ENCODE assay signal across 11 cellular contexts in the genomic region with DNA sequence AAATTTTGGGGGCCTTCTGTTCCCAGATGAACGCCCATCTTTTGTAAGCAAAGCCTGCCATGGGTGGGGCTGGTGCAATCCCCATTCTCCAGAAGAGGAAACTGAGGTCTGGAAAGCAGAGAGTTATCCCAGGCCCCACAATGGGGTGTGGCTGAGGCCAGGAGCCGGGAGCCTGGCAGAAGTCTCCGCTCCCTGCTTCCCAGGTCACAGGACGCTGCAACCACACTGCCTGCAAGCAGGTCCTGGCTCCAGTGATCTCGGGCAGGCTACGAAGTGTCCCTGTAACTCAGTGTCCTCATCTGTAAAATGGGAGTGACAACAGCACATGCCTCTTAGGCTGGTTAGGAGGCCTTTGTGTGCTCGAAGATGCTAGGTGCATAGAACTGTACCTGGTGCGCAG. TPM values are rescaled to one million over a fixed set of nuclear protein-coding genes. Genes with fewer than 3 reads are reported as not detected.
A peak's percentile ranks its signal among the peaks of the same experiment; 100 is the strongest.
DNase-seq lines count a peak whose midpoint lies in the region; ATAC-seq, FAIRE-seq and TF ChIP-seq lines count a peak whose summit lies in the region.
"Had no signal": no experiment of that assay in that cellular context is flagged by ENCODE, and none has a peak within 500 bp of the region (broad histone marks: within the 10 kb centered on the region; RNA-seq: fewer than 3 reads in every experiment).

No MANE protein-coding gene starts in this region.

- peaks cover 31% of the 10 kb centered on the region for H3K4me1 ChIP-seq in CD4-positive, alpha-beta memory T cell (ENCODE audit: insufficient read depth, low read length)
- H3K4me1 ChIP-seq in OCI-LY3 (ENCODE audit: low read length), result peaks cover 28% of the 10 kb centered on the region
- H3K4me1 ChIP-seq in H1 (replicated peaks in 1 of 4; ENCODE audit: control insufficient read depth in 3 of 4, insufficient read depth in 4 of 4, low read length in 3 of 4), result peaks cover 0 to 35% (median 31%) of the 10 kb centered on the region in 4 experiments; a peak in 6 of 7 replicates
- peaks cover 14 to 32% of the 10 kb centered on the region in 2 donors for H3K4me1 ChIP-seq in neuronal stem cell (ENCODE audit: control insufficient read depth in 2 of 2, insufficient read depth in 1 of 2, low read depth in 1 of 2, low read length in 2 of 2)

- peaks cover 10% of the 10 kb centered on the region; the same call in 1 of the 2 replicates for H3K23me2 ChIP-seq in H1 (ENCODE audit: low read depth, low read length)

- peaks cover 3% of the 10 kb centered on the region for H3K36me3 ChIP-seq in CD4-positive, alpha-beta memory T cell (ENCODE audit: insufficient read depth, low read length)
- H3K36me3 ChIP-seq in OCI-LY3 (replicated peaks; ENCODE audit: low read depth, low read length) (peaks cover 11% of the 10 kb centered on the region), H1 (ENCODE audit: control insufficient read depth in 2 of 4, insufficient read depth in 4 of 4, low read length in 3 of 4) (peaks cover 8 to 31% (median 17%) of the 10 kb centered on the region in 4 experiments), neuronal stem cell (replicated peaks in 1 of 2; ENCODE audit: control insufficient read depth in 2 of 2, insufficient read depth in 2 of 2, low read length in 2 of 2) (peaks cover 8 to 35% of the 10 kb centered on the region in 2 donors)

- CTCF ChIA-PET in CD4-positive, alpha-beta memory T cell (lab: Charles Lee; ENCODE audit: partially characterized antibody), result interaction anchor here (1.0 to 3.7 kb wide), 4 partner anchors 11 to 48 kb away, joined by 3 to 43 read pairs (median 10); no protein-coding TSS in a partner anchor
- CTCF ChIA-PET in H1 (lab: Charles Lee; ENCODE audit: partially characterized antibody), result interaction anchor here (0.8 to 10.0 kb wide), 6 partner anchors 13 to 102 kb away, joined by 3 to 102 read pairs (median 4); no protein-coding TSS in a partner anchor

- H3K56ac ChIP-seq in H1 (replicated peaks; ENCODE audit: insufficient read length, low read depth, low read length), result no peak overlapping the region

- no peak overlapping the region for H4K5ac ChIP-seq in H1 (ENCODE audit: insufficient read length, low read depth, low read length)

- H3K79me1 ChIP-seq in H1 (ENCODE audit: low read depth, low read length), result peaks cover 2% of the 10 kb centered on the region; the same call in 1 of the 2 replicates
- no peaks in the 10 kb centered on the region for H3K79me1 ChIP-seq in neuronal stem cell (ENCODE audit: low read depth, low read length)

- H3K36me3 Mint-ChIP-seq in CD4-positive, alpha-beta memory T cell, result peaks cover 0 to 8% of the 10 kb centered on the region in 2 donors

- H3K27ac Mint-ChIP-seq in CD4-positive, alpha-beta memory T cell, result peak overlapping the region in 2 of 7 donors; percentile 7 to 55

- no peak overlapping the region for H3K4me3 ChIP-seq in CD4-positive, alpha-beta memory T cell (ENCODE audit: low read length in 2 of 2)
- H3K4me3 ChIP-seq in OCI-LY3 (ENCODE audit: low read length), result peak overlapping the region; percentile 93
- H3K4me3 ChIP-seq in H1 (ENCODE audit: extremely low read depth in 1 of 4, insufficient read depth in 2 of 4, low read depth in 3 of 4, low read length in 4 of 4), result peak overlapping the region in 3 of 4 experiments; percentile 74 to 86 (median 77); a peak in 6 of 8 replicates
- H3K4me3 ChIP-seq in neuronal stem cell (ENCODE audit: low read length in 2 of 2), result peak overlapping the region in 1 of 2 donors; percentile 70

- 0 out of 2 replicates have a peak overlapping the region, but pooled peaks have one; percentile 54 for H2AK5ac ChIP-seq in H1 (ENCODE audit: low read depth, low read length)
- peak overlapping the region; percentile 69 for H2AK5ac ChIP-seq in neuronal stem cell (ENCODE audit: low read depth, low read length)

- intact Hi-C loops in CD4-positive, alpha-beta memory T cell (cut with micrococcal nuclease), result no loop called here

- H4K91ac ChIP-seq in H1 (replicated peaks; ENCODE audit: insufficient read length, low read length) (no peak overlapping the region), neuronal stem cell (ENCODE audit: low read depth, low read length, poor library complexity) (no peak overlapping the region)

- peaks cover 5 to 32% (median 10%) of the 10 kb centered on the region in 4 donors for H3K4me1 Mint-ChIP-seq in CD4-positive, alpha-beta memory T cell

- H3K4me2 ChIP-seq in OCI-LY3 (ENCODE audit: low read length) (peak overlapping the region; percentile 78), H1 (ENCODE audit: insufficient read depth in 1 of 2, low read depth in 2 of 2, low read length in 2 of 2) (peak overlapping the region; percentile 73 to 88), neuronal stem cell (ENCODE audit: insufficient read depth, low read length, poor library complexity, severe bottlenecking) (no peak overlapping the region)

- H4K8ac ChIP-seq in H1 (ENCODE audit: extremely low read depth, insufficient read depth, low read length) (no peak overlapping the region), neuronal stem cell (ENCODE audit: low read depth, low read length) (no peak overlapping the region)

- no peak overlapping the region for H2BK15ac ChIP-seq in H1 (ENCODE audit: low read length)
- no peak overlapping the region for H2BK15ac ChIP-seq in neuronal stem cell (ENCODE audit: low read length)

- H2AFZ ChIP-seq in OCI-LY3 (ENCODE audit: low read depth, low read length), result no peak overlapping the region
- H2AFZ ChIP-seq in H1 (ENCODE audit: low read length), result no peak overlapping the region
- no peak overlapping the region for H2AFZ ChIP-seq in neuronal stem cell (ENCODE audit: low read length)

- TF ChIP-seq POLR2A in H1 (IDR thresholded peaks at IDR 0.05; ENCODE audit: control extremely low read depth in 1 of 2, low read depth in 2 of 2, low read length in 2 of 2), result no peak

- TF ChIP-seq RAD21 in H1 (IDR thresholded peaks at IDR 0.05 in 1 of 2, conservative IDR thresholded peaks at IDR 0.05 in 1 of 2; ENCODE audit: low read depth in 2 of 2, low read length in 2 of 2), result no peak

- H3K79me2 ChIP-seq in OCI-LY3 (ENCODE audit: low read length) (peaks cover 22% of the 10 kb centered on the region), H1 (ENCODE audit: control insufficient read depth in 1 of 2, insufficient read depth in 2 of 2, low read length in 2 of 2) (peaks cover 0 to 23% of the 10 kb centered on the region in 2 experiments; a peak in 1 of 4 replicates)

- H2BK120ac ChIP-seq in H1 (replicated peaks; ENCODE audit: low read depth, low read length), result no peak overlapping the region
- no peak overlapping the region for H2BK120ac ChIP-seq in neuronal stem cell (ENCODE audit: low read depth, low read length)

- ATAC-seq in GM19463 (IDR thresholded peaks at IDR 0.05; ENCODE audit: unreplicated experiment), result no peak
- no peak for ATAC-seq in activated CD4-positive, CD25-positive, alpha-beta regulatory T cell treated with anti-CD3 and anti-CD28 coated beads, Interleukin-2, amount 50 U/mL, for 24 hours

- H2BK20ac ChIP-seq in H1 (ENCODE audit: low read length), result no peak overlapping the region; the same call in 1 of the 2 replicates

- no peak overlapping the region for H3K27ac ChIP-seq in CD4-positive, alpha-beta memory T cell (ENCODE audit: low read depth, low read length)
- H3K27ac ChIP-seq in OCI-LY3 (ENCODE audit: low read length) (peak overlapping the region; percentile 36), H1 (ENCODE audit: low read depth, low read length) (no peak overlapping the region), neuronal stem cell (replicated peaks; ENCODE audit: low read length) (no peak overlapping the region)
- H3K27ac ChIP-seq: SJSA1 had no signal

- FAIRE-seq in H1 (lab: Jason Lieb, UNC), result no peak
- FAIRE-seq: endometrium had no signal

- no peak overlapping the region; the same call in 1 of the 2 replicates for H3K18ac ChIP-seq in H1 (ENCODE audit: extremely low read depth, low read length)
- H3K18ac ChIP-seq in neuronal stem cell (ENCODE audit: low read length), result no peak overlapping the region

- no peaks in the 10 kb centered on the region for H3K27me3 Mint-ChIP-seq in CD4-positive, alpha-beta memory T cell

- POLR2A ChIA-PET in CD4-positive, alpha-beta memory T cell (lab: Charles Lee; ENCODE audit: partially characterized antibody), result interaction anchor here (1.8 to 38.9 kb wide), 4 partner anchors 10 to 44 kb away, joined by 6 to 937 read pairs (median 158); partner anchors contain the start of genes FERMT3 and FKBP2
- POLR2A ChIA-PET in H1 (lab: Charles Lee; ENCODE audit: partially characterized antibody), result interaction anchor here (3.9 to 13.1 kb wide), 5 partner anchors 9 to 19 kb away, joined by 36 to 352 read pairs (median 101); partner anchors contain the start of genes DNAJC4, FKBP2, PPP1R14B and VEGFB

- H3K9ac ChIP-seq in OCI-LY3 (ENCODE audit: low read length), result peak overlapping the region; percentile 88
- H3K9ac ChIP-seq in H1 (replicated peaks in 1 of 4; ENCODE audit: extremely low read depth in 1 of 4, low read depth in 3 of 4, low read length in 3 of 4), result peak overlapping the region in 1 of 4 experiments; percentile 10; a peak in 2 of 7 replicates
- H3K9ac ChIP-seq in neuronal stem cell (ENCODE audit: low read depth, low read length, poor library complexity), result peak overlapping the region; percentile 51

- peaks cover 11% of the 10 kb centered on the region; the same call in 1 of the 2 replicates for H4K20me1 ChIP-seq in OCI-LY3 (ENCODE audit: insufficient read depth, low read length)
- H4K20me1 ChIP-seq in H1 (replicated peaks in 1 of 2; ENCODE audit: control insufficient read depth in 1 of 2, insufficient read depth in 2 of 2, low read length in 2 of 2), result peaks cover 6 to 19% of the 10 kb centered on the region in 2 experiments

- no peak overlapping the region for H2BK5ac ChIP-seq in H1 (ENCODE audit: low read depth, low read length)
- H2BK5ac ChIP-seq in neuronal stem cell (ENCODE audit: low read length), result no peak overlapping the region

- H2BK12ac ChIP-seq in H1 (ENCODE audit: low read depth, low read length), result peak overlapping the region; percentile 60; the same call in 1 of the 2 replicates
- no peak overlapping the region for H2BK12ac ChIP-seq in neuronal stem cell (ENCODE audit: low read length)

- no peaks in the 10 kb centered on the region for H3K27me3 ChIP-seq in CD4-positive, alpha-beta memory T cell (ENCODE audit: insufficient read depth, low read length)
- H3K27me3 ChIP-seq in OCI-LY3 (ENCODE audit: low read depth, low read length) (no peaks in the 10 kb centered on the region), H1 (replicated peaks in 1 of 4; ENCODE audit: control insufficient read depth in 3 of 4, extremely low read depth in 1 of 4, insufficient read depth in 3 of 4, low read length in 3 of 4) (no peaks in the 10 kb centered on the region), neuronal stem cell (ENCODE audit: control insufficient read depth in 3 of 3, insufficient read depth in 3 of 3, low read depth in 1 of 3, low read length in 3 of 3) (no peaks in the 10 kb centered on the region)
- H3K27me3 ChIP-seq: SJSA1 had no signal

- no peak for TF ChIP-seq CTCF in OCI-LY3 (IDR thresholded peaks at IDR 0.05; ENCODE audit: low read depth, low read length)
- no peak for TF ChIP-seq CTCF in H1 (IDR thresholded peaks at IDR 0.05; ENCODE audit: control extremely low read depth in 1 of 3, insufficient read depth in 1 of 3, low read depth in 1 of 3, low read length in 3 of 3)

- H3K14ac ChIP-seq in H1 (ENCODE audit: insufficient read length) (no peak overlapping the region), neuronal stem cell (ENCODE audit: low read length) (no peak overlapping the region)

- no peak overlapping the region for H3K23ac ChIP-seq in H1 (ENCODE audit: insufficient read length)
- no peak overlapping the region for H3K23ac ChIP-seq in neuronal stem cell (ENCODE audit: low read depth, low read length, poor library complexity)

- WGBS in H1 (ENCODE audit: extremely low coverage in 1 of 2, insufficient coverage in 1 of 2, insufficient read length in 1 of 2, insufficient replicate concordance in 2 of 2, low coverage in 1 of 2, low lambda C conversion rate in 2 of 2, missing lambda C conversion rate in 1 of 2), 2 experiments, result 86% methylated on average over 8 of the region's 8 CpGs; no CpG with 5 or more reads in 1 of the 2 experiments
- WGBS in neuronal stem cell (ENCODE audit: extremely low coverage in 2 of 2, insufficient read length in 2 of 2, insufficient replicate concordance in 1 of 2), 2 donors, result no CpG with 5 or more reads among the region's 8 CpGs

- no peaks in the 10 kb centered on the region for H3K9me3 Mint-ChIP-seq in CD4-positive, alpha-beta memory T cell

- no peak for TF ChIP-seq EP300 in H1 (IDR thresholded peaks at IDR 0.05; ENCODE audit: borderline replicate concordance in 1 of 2, low read depth in 2 of 2, low read length in 2 of 2)

- H3K9me3 ChIP-seq in CD4-positive, alpha-beta memory T cell (ENCODE audit: control insufficient read depth in 1 of 2, low read length in 2 of 2), result no peaks in the 10 kb centered on the region
- H3K9me3 ChIP-seq in OCI-LY3 (ENCODE audit: insufficient read depth, low read length) (no peaks in the 10 kb centered on the region), H1 (ENCODE audit: insufficient read depth in 2 of 2, low read depth in 1 of 2, low read length in 1 of 2) (no peaks in the 10 kb centered on the region), neuronal stem cell (replicated peaks in 1 of 2; ENCODE audit: control insufficient read depth in 2 of 2, insufficient read depth in 1 of 2, low read depth in 1 of 2, low read length in 2 of 2) (no peaks in the 10 kb centered on the region)

- H3K4me3 Mint-ChIP-seq in CD4-positive, alpha-beta memory T cell, result peak overlapping the region; percentile 2 to 66 (median 42)

- no peak for DNase-seq in CD4-positive, alpha-beta memory T cell
- DNase-seq in H1 (ENCODE audit: low read depth in 1 of 2, low spot score in 2 of 2) (no peak), neuronal stem cell (ENCODE audit: low spot score) (no peak), H4 (ENCODE audit: low spot score) (no peak), cerebellum (ENCODE audit: low spot score) (no peak)
- DNase-seq: NCI-H1417 treated with DMSO at 0.1 percent for 48 hours had no signal

- H3K4ac ChIP-seq in H1 (replicated peaks; ENCODE audit: insufficient read length, low read depth, low read length), result no peak overlapping the region
- no peak overlapping the region for H3K4ac ChIP-seq in neuronal stem cell (ENCODE audit: low read length)

RNA-seq across cellular contexts. Expression of gene PLCB3, which starts 1.7 kb away (rescaled TPM):
- 10 to 100 TPM; 10.8 to 11.9 TPM for total RNA-seq in CD4-positive, alpha-beta memory T cell
- polyA plus RNA-seq in CD4-positive, alpha-beta memory T cell, result under 1 TPM in 1 of 2 donors, not detected in 1; 0.71 TPM
- 104 TPM in 2 replicates for total RNA-seq in H1 (2021; fragmentation: NEBNext Ultra II Directional; extraction: Animal tissue kit (Norgen Biotek cat#: 25700))
- 47.2 and 70.6 TPM in 2 replicates for polyA plus RNA-seq in H1 (2011; rRNA removed)
- 48.7 TPM for polyA plus RNA-seq in H1 (2011; cell fraction: cytosol; rRNA removed)
- 134 TPM for polyA plus RNA-seq in H1 (2011; cell fraction: nucleus; rRNA removed)
- 50.8 to 85.0 TPM (median 76.3 TPM) in 4 replicates for polyA plus RNA-seq in H1 (2012, experiment 1 of 2)
- polyA plus RNA-seq in H1 (2012, experiment 2 of 2), result 54.3 TPM
- 54.2 TPM for polyA plus RNA-seq in H1 (2013, experiment 1 of 2)
- 53.1 TPM for polyA plus RNA-seq in H1 (2013, experiment 2 of 2)
- polyA minus RNA-seq in H1 (2011; rRNA and poly(A)+ RNA removed), result 51.4 and 51.5 TPM in 2 replicates
- 50.2 TPM for polyA minus RNA-seq in H1 (2011; cell fraction: cytosol; rRNA and poly(A)+ RNA removed)
- polyA minus RNA-seq in H1 (2011; cell fraction: nucleus; rRNA and poly(A)+ RNA removed), result 42.7 TPM
- polyA plus RNA-seq in neuronal stem cell (2013, experiment 1 of 2), result 17.0 TPM
- polyA plus RNA-seq in neuronal stem cell (2013, experiment 2 of 2), result 17.0 TPM
- total RNA-seq in H4 (2014; rRNA removed; shearing (Covaris generic)), result 10.8 and 12.6 TPM in 2 replicates
- 9.2 TPM for total RNA-seq in cerebellum

RNA-seq across cellular contexts. Expression of gene PPP1R14B, which starts 6.3 kb away (rescaled TPM):
- total RNA-seq in CD4-positive, alpha-beta memory T cell, result 10 to 100 TPM; 32.2 to 38.4 TPM
- 10 to 100 TPM; 52.1 to 83.5 TPM for polyA plus RNA-seq in CD4-positive, alpha-beta memory T cell
- total RNA-seq in H1 (2021; fragmentation: NEBNext Ultra II Directional; extraction: Animal tissue kit (Norgen Biotek cat#: 25700)), result 418 and 419 TPM in 2 replicates
- 265 and 351 TPM in 2 replicates for polyA plus RNA-seq in H1 (2011; rRNA removed)
- 355 TPM for polyA plus RNA-seq in H1 (2011; cell fraction: cytosol; rRNA removed)
- polyA plus RNA-seq in H1 (2011; cell fraction: nucleus; rRNA removed), result 372 TPM
- polyA plus RNA-seq in H1 (2012, experiment 1 of 2), result 364 to 529 TPM (median 400 TPM) in 4 replicates
- 509 TPM for polyA plus RNA-seq in H1 (2012, experiment 2 of 2)
- 524 TPM for polyA plus RNA-seq in H1 (2013, experiment 1 of 2)
- 516 TPM for polyA plus RNA-seq in H1 (2013, experiment 2 of 2)
- 47.0 and 71.7 TPM in 2 replicates for polyA minus RNA-seq in H1 (2011; rRNA and poly(A)+ RNA removed)
- polyA minus RNA-seq in H1 (2011; cell fraction: cytosol; rRNA and poly(A)+ RNA removed), result 102 TPM
- polyA minus RNA-seq in H1 (2011; cell fraction: nucleus; rRNA and poly(A)+ RNA removed), result 71.7 TPM
- polyA plus RNA-seq in neuronal stem cell (2013, experiment 1 of 2), result 292 TPM
- polyA plus RNA-seq in neuronal stem cell (2013, experiment 2 of 2), result 280 TPM
- total RNA-seq in H4 (2014; rRNA removed; shearing (Covaris generic)), result 242 and 321 TPM in 2 replicates
- total RNA-seq in cerebellum, result 48.4 TPM

RNA-seq across cellular contexts. Expression of gene FKBP2, which starts 12.1 kb away (rescaled TPM):
- 10 to 100 TPM; 41.4 to 46.4 TPM for total RNA-seq in CD4-positive, alpha-beta memory T cell
- polyA plus RNA-seq in CD4-positive, alpha-beta memory T cell, result 100 to 1,000 TPM; 106 to 107 TPM
- 41.7 and 43.2 TPM in 2 replicates for total RNA-seq in H1 (2021; fragmentation: NEBNext Ultra II Directional; extraction: Animal tissue kit (Norgen Biotek cat#: 25700))
- polyA plus RNA-seq in H1 (2011; rRNA removed), result 52.5 and 67.3 TPM in 2 replicates
- polyA plus RNA-seq in H1 (2011; cell fraction: cytosol; rRNA removed), result 68.9 TPM
- polyA plus RNA-seq in H1 (2011; cell fraction: nucleus; rRNA removed), result 41.9 TPM
- 82.9 to 116 TPM (median 94.9 TPM) in 4 replicates for polyA plus RNA-seq in H1 (2012, experiment 1 of 2)
- 63.5 TPM for polyA plus RNA-seq in H1 (2012, experiment 2 of 2)
- 59.3 TPM for polyA plus RNA-seq in H1 (2013, experiment 1 of 2)
- 69.6 TPM for polyA plus RNA-seq in H1 (2013, experiment 2 of 2)
- polyA minus RNA-seq in H1 (2011; rRNA and poly(A)+ RNA removed), result 10.7 and 10.8 TPM in 2 replicates
- polyA minus RNA-seq in H1 (2011; cell fraction: cytosol; rRNA and poly(A)+ RNA removed), result 26.5 TPM
- 14.5 TPM for polyA minus RNA-seq in H1 (2011; cell fraction: nucleus; rRNA and poly(A)+ RNA removed)
- polyA plus RNA-seq in neuronal stem cell (2013, experiment 1 of 2), result 36.4 TPM
- 40.7 TPM for polyA plus RNA-seq in neuronal stem cell (2013, experiment 2 of 2)
- 65.7 and 97.7 TPM in 2 replicates for total RNA-seq in H4 (2014; rRNA removed; shearing (Covaris generic))
- total RNA-seq in cerebellum, result 11.7 TPM

RNA-seq across cellular contexts. Expression of gene VEGFB, which starts 18.7 kb away (rescaled TPM):
- total RNA-seq in CD4-positive, alpha-beta memory T cell, result 10 to 100 TPM; 96.8 to 97.3 TPM
- polyA plus RNA-seq in CD4-positive, alpha-beta memory T cell, result 10 to 100 TPM in 1 of 2 donors, 1 to 10 TPM in 1; 2.3 to 22.2 TPM
- 46.1 and 49.6 TPM in 2 replicates for total RNA-seq in H1 (2021; fragmentation: NEBNext Ultra II Directional; extraction: Animal tissue kit (Norgen Biotek cat#: 25700))
- 9.3 and 11.4 TPM in 2 replicates for polyA plus RNA-seq in H1 (2011; rRNA removed)
- 8.7 TPM for polyA plus RNA-seq in H1 (2011; cell fraction: cytosol; rRNA removed)
- 14.7 TPM for polyA plus RNA-seq in H1 (2011; cell fraction: nucleus; rRNA removed)
- 43.8 to 51.1 TPM (median 49.1 TPM) in 4 replicates for polyA plus RNA-seq in H1 (2012, experiment 1 of 2)
- polyA plus RNA-seq in H1 (2012, experiment 2 of 2), result 70.8 TPM
- 32.6 TPM for polyA plus RNA-seq in H1 (2013, experiment 1 of 2)
- 31.8 TPM for polyA plus RNA-seq in H1 (2013, experiment 2 of 2)
- polyA minus RNA-seq in H1 (2011; rRNA and poly(A)+ RNA removed), result 2.2 and 6.1 TPM in 2 replicates
- polyA minus RNA-seq in H1 (2011; cell fraction: cytosol; rRNA and poly(A)+ RNA removed), result 9.4 TPM
- polyA minus RNA-seq in H1 (2011; cell fraction: nucleus; rRNA and poly(A)+ RNA removed), result 6.5 TPM
- polyA plus RNA-seq in neuronal stem cell (2013, experiment 1 of 2), result 35.4 TPM
- polyA plus RNA-seq in neuronal stem cell (2013, experiment 2 of 2), result 32.3 TPM
- 28.8 and 51.6 TPM in 2 replicates for total RNA-seq in H4 (2014; rRNA removed; shearing (Covaris generic))
- total RNA-seq in cerebellum, result 14.2 TPM

RNA-seq across cellular contexts. Expression of gene DNAJC4, which starts 22.7 kb away (rescaled TPM):
- total RNA-seq in CD4-positive, alpha-beta memory T cell, result 10 to 100 TPM; 60.6 to 64.5 TPM
- 10 to 100 TPM; 15.6 to 23.6 TPM for polyA plus RNA-seq in CD4-positive, alpha-beta memory T cell
- total RNA-seq in H1 (2021; fragmentation: NEBNext Ultra II Directional; extraction: Animal tissue kit (Norgen Biotek cat#: 25700)), result 14.6 and 17.8 TPM in 2 replicates
- 31.0 and 34.0 TPM in 2 replicates for polyA plus RNA-seq in H1 (2011; rRNA removed)
- polyA plus RNA-seq in H1 (2011; cell fraction: cytosol; rRNA removed), result 25.0 TPM
- polyA plus RNA-seq in H1 (2011; cell fraction: nucleus; rRNA removed), result 66.8 TPM
- polyA plus RNA-seq in H1 (2012, experiment 1 of 2), result 25.2 to 30.5 TPM (median 27.3 TPM) in 4 replicates
- 22.9 TPM for polyA plus RNA-seq in H1 (2012, experiment 2 of 2)
- 25.9 TPM for polyA plus RNA-seq in H1 (2013, experiment 1 of 2)
- 23.8 TPM for polyA plus RNA-seq in H1 (2013, experiment 2 of 2)
- polyA minus RNA-seq in H1 (2011; rRNA and poly(A)+ RNA removed), result 8.7 and 13.7 TPM in 2 replicates
- polyA minus RNA-seq in H1 (2011; cell fraction: cytosol; rRNA and poly(A)+ RNA removed), result 10.3 TPM
- polyA minus RNA-seq in H1 (2011; cell fraction: nucleus; rRNA and poly(A)+ RNA removed), result 7.9 TPM
- 29.4 TPM for polyA plus RNA-seq in neuronal stem cell (2013, experiment 1 of 2)
- polyA plus RNA-seq in neuronal stem cell (2013, experiment 2 of 2), result 29.4 TPM
- 2.5 and 4.5 TPM in 2 replicates for total RNA-seq in H4 (2014; rRNA removed; shearing (Covaris generic))
- 15.7 TPM for total RNA-seq in cerebellum

Comparison
In these comparisons a context has a peak if more than half of its experiments do, and no peak if none do; other contexts are left out.
1. H3K4me3 ChIP-seq: peak in OCI-LY3 (single experiment) and H1 (3 of 4); none in CD4-positive, alpha-beta memory T cell (0 of 2).